8 cellular contexts compared by ENCODE assay signal in the genomic region with DNA sequence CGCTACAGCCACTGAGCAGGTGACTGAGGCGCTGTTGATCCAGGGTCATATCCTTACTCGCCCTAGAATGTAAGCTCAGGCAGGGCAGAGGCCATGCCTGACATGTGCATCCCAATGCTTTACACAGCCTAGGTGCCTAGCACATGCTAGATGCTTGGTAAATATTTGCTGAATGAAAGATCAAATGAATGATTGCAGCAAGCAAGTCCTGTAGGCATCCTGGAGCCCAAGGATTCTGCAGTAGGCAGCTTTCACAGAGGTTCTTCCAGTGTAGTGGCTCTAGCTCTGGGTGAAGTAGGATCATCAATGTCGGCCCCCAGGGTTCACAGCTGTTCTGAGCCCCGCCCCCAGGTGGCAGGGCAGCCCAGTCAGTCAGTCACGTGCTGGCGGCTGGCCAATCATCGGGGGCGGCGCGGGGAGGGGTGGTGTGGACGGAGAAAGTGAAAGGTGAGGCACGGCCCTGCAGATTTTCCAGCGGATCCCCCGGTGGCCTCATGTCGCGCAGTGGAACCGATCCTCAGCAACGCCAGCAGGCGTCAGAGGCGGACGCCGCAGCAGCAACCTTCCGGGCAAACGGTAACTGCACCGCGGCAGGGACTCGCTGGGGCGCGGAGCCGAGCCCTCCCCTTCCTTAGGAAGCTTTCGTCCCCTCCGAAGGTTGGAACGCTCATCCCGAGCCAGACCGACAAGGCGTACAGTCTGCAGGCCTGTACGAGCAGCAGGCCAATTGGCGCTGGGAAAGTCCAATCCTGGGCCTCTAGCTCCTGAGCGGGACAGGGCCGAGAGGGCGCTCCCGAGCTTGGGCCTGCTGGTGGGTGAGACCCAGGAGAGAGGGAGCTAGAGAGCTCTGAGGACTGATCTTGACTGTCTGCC. TPM values are rescaled to one million over a fixed set of nuclear protein-coding genes. Genes with fewer than 3 reads are reported as not detected.
DNase-seq lines count a peak whose midpoint lies in the region; ATAC-seq lines count a peak whose summit lies in the region.

A gene (plus strand): TSS at position 465 of the 873 bp plus-strand sequence. CDS start 30 bp downstream, at position 495.

- peak; percentile 97 for DNase-seq in Daoy (ENCODE audit: low read depth)
- DNase-seq in Karpas-422: peak; percentile 97
- peak; percentile 87 for DNase-seq in RKO (ENCODE audit: low spot score)
- DNase-seq in activated T-helper 1 cell treated with anti-CD3 and anti-CD28 coated beads, Interleukin-2, amount 50 U/mL, for 16 hours (ENCODE audit: low read depth in 1 of 2, low spot score in 1 of 2): peak; percentile 91 to 97
- peak; percentile 75 for DNase-seq in fibroblast of gingiva (ENCODE audit: low read depth)
- DNase-seq in naive thymus-derived CD8-positive, alpha-beta T cell: peak; percentile 87 to 98 (median 94)
- peak; percentile 88 for DNase-seq in stimulated activated naive B cell treated with anti-CD40 and anti-IgM and Interleukin-4, amounts not matched to agents 10 μg/mL and 1 μg/mL and 100 μg/mL, for 72 hours

- peak within 1 kb of the TSS; percentile 78 for H3K4me2 ChIP-seq in Karpas-422 (ENCODE audit: low read depth, low read length, poor library complexity, severe bottlenecking)

- peaks cover 12% of the 10 kb centered on the region for H3K79me2 ChIP-seq in Karpas-422 (ENCODE audit: low read length)

- peaks cover 15% of the 10 kb centered on the region for H3K4me1 ChIP-seq in Karpas-422 (ENCODE audit: low read length)

- peak within 1 kb of the TSS; percentile 89 for H2AFZ ChIP-seq in Karpas-422 (ENCODE audit: low read length)

- H3K4me1 Mint-ChIP-seq in naive thymus-derived CD8-positive, alpha-beta T cell: peaks cover 24 to 42% (median 31%) of the 10 kb centered on the region in 4 donors
- peaks cover 22 to 45% of the 10 kb centered on the region in 2 donors for H3K4me1 Mint-ChIP-seq in stimulated activated naive B cell treated with anti-CD40 and anti-IgM and Interleukin-4, amounts not matched to agents 10 μg/mL and 1 μg/mL and 100 μg/mL, for 72 hours

- H3K4me3 Mint-ChIP-seq in naive thymus-derived CD8-positive, alpha-beta T cell: peak within 1 kb of the TSS; percentile 91 to 96 (median 93)
- H3K4me3 Mint-ChIP-seq in stimulated activated naive B cell treated with anti-CD40 and anti-IgM and Interleukin-4, amounts not matched to agents 10 μg/mL and 1 μg/mL and 100 μg/mL, for 72 hours: peak within 1 kb of the TSS; percentile 88 to 95

- no peaks in the 10 kb centered on the region for H3K27me3 Mint-ChIP-seq in naive thymus-derived CD8-positive, alpha-beta T cell
- H3K27me3 Mint-ChIP-seq in stimulated activated naive B cell treated with anti-CD40 and anti-IgM and Interleukin-4, amounts not matched to agents 10 μg/mL and 1 μg/mL and 100 μg/mL, for 72 hours: no peaks in the 10 kb centered on the region

- H3K9me2 ChIP-seq in Karpas-422 (replicated peaks; ENCODE audit: insufficient read depth, low read length): no peaks in the 10 kb centered on the region

- ATAC-seq in GM21825 (IDR thresholded peaks at IDR 0.05; ENCODE audit: unreplicated experiment): peak; percentile 85
- peak; percentile 89 to 90 for ATAC-seq in naive thymus-derived CD8-positive, alpha-beta T cell
- ATAC-seq in stimulated activated naive B cell treated with anti-CD40 and anti-IgM and Interleukin-4, amounts not matched to agents 10 μg/mL and 1 μg/mL and 100 μg/mL, for 72 hours (replicated peaks): peak; percentile 91 to 92

- H3K27ac ChIP-seq in Karpas-422 (ENCODE audit: low read length): no peak within 1 kb of the TSS

- H3K9me3 Mint-ChIP-seq in naive thymus-derived CD8-positive, alpha-beta T cell: no peaks in the 10 kb centered on the region
- H3K9me3 Mint-ChIP-seq in stimulated activated naive B cell treated with anti-CD40 and anti-IgM and Interleukin-4, amounts not matched to agents 10 μg/mL and 1 μg/mL and 100 μg/mL, for 72 hours: no peaks in the 10 kb centered on the region

- H3K27me3 ChIP-seq in Karpas-422 (ENCODE audit: low read length): no peaks in the 10 kb centered on the region

- POLR2A ChIA-PET in naive thymus-derived CD8-positive, alpha-beta T cell (lab: Charles Lee): interaction anchor here (0.5 to 4.1 kb wide), 17 partner anchors 9 to 601 kb away, joined by 3 to 55 read pairs (median 5); a partner anchor contains a TSS

- no peaks in the 10 kb centered on the region for H3K9me3 ChIP-seq in Karpas-422 (ENCODE audit: low read length)

- no peaks in the 10 kb centered on the region; the same call in 1 of the 2 replicates for H4K20me1 ChIP-seq in Karpas-422 (ENCODE audit: insufficient read depth, low read depth, low read length)

- peak within 1 kb of the TSS; percentile 88 for H3K4me3 ChIP-seq in Karpas-422 (ENCODE audit: low read length)

- H3K27ac Mint-ChIP-seq in naive thymus-derived CD8-positive, alpha-beta T cell: peak within 1 kb of the TSS; percentile 85 to 95 (median 92)
- peak within 1 kb of the TSS; percentile 88 for H3K27ac Mint-ChIP-seq in stimulated activated naive B cell treated with anti-CD40 and anti-IgM and Interleukin-4, amounts not matched to agents 10 μg/mL and 1 μg/mL and 100 μg/mL, for 72 hours

- peaks cover 0 to 36% (median 6%) of the 10 kb centered on the region in 3 donors for H3K36me3 Mint-ChIP-seq in naive thymus-derived CD8-positive, alpha-beta T cell
- H3K36me3 Mint-ChIP-seq in stimulated activated naive B cell treated with anti-CD40 and anti-IgM and Interleukin-4, amounts not matched to agents 10 μg/mL and 1 μg/mL and 100 μg/mL, for 72 hours: peaks cover 22 to 26% of the 10 kb centered on the region in 2 donors

- H3K36me3 ChIP-seq in Karpas-422 (ENCODE audit: insufficient read depth, low read length): peaks cover 5% of the 10 kb centered on the region; the same call in 1 of the 2 replicates

- peak within 1 kb of the TSS; percentile 89 for H3K9ac ChIP-seq in Karpas-422 (ENCODE audit: low read length)

RNA-seq across cellular contexts. Expression of the gene that starts here (rescaled TPM):
- 8.2 and 20.2 TPM in 2 replicates for total RNA-seq in Daoy (2014; rRNA removed; shearing (Covaris generic))
- total RNA-seq in Karpas-422 (2014; rRNA removed; shearing (Covaris generic); ENCODE audit: low replicate concordance): 45.4 and 66.2 TPM in 2 replicates
- 100 to 1,000 TPM; 170 to 181 TPM for total RNA-seq in naive thymus-derived CD8-positive, alpha-beta T cell
- 10 to 100 TPM; 38.2 to 46.7 (median 42.0) TPM for polyA plus RNA-seq in naive thymus-derived CD8-positive, alpha-beta T cell
